Comparison of ENCODE assay signal across 1 cellular context in the genomic region with DNA sequence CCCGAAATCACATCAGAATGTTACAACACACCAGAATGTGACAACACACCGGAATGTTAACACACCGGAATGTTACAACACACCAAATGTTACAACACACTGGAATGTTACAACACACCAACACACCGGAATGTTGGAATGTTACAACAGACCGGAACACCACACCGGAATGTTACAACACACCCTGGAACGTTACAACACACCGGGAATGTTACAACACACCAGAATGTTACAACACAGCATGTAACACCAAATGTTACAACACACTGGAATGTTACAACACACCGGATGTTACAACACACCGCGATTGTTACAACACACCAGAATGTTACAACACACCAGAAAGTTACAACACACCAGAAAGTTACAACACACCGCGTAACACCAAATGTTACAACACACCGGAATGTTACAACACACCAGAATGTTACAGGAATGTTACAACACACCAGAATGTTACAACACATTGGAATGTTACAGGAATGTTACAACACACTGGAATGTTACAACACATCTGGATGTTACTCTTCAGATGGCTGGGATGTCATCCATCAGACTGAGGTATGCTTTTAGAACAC.
TF ChIP-seq lines count a peak whose summit lies in the region.

No MANE protein-coding gene starts in this region.

TF ChIP-seq in Ishikawa, 13 proteins besides CTCF, POLR2A, EP300 and RAD21 (continued from another document):
- TF ChIP-seq TCF12 (IDR thresholded peaks at IDR 0.05; ENCODE audit: low read depth): no peak
- TF ChIP-seq ZBTB7A (IDR thresholded peaks at IDR 0.05; ENCODE audit: low read depth): no peak
